In the genomic region with DNA sequence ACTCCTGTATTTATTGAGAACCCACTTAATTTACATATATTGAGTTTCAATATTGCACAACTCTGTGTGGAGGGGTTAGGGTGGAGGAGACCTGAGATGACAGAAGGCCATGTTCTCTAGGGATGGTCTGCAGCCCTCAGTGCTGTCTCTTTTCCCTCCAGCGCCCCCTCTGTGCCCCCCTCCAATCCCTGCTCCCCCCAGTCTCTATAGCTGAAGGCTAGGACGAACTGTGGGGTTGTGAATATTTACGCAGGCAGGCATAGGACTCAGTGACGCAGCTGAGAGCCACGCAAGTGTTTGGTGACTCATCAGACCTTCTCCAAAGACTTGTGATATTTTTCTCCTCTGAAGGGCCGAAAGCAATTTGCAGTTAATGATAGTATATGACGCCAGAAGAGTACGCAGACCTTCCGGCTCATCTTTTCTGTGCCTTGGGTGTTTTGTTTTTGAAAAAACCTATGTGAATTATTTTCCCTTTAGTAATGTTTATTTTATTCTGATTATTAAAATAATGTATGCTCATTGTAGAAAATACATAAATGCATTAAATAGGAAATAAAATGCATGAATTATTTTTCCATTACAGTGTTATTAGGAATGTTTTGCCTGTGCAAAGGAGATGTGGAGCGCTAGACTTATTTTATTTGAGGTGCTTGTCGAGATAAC, we compare ENCODE assay signal across 13 cellular contexts. TPM values are rescaled to one million over a fixed set of nuclear protein-coding genes. Genes with fewer than 3 reads are reported as not detected.
DNase-seq lines count a peak whose midpoint lies in the region; ATAC-seq and TF ChIP-seq lines count a peak whose summit lies in the region.
"Had no signal": no experiment of that assay in that cellular context is flagged by ENCODE, and none has a peak within 500 bp of the region (broad histone marks: within the 10 kb centered on the region; RNA-seq: fewer than 3 reads in every experiment).

No MANE protein-coding gene starts in this region.

- TF ChIP-seq CTCF in AG04449 (IDR thresholded peaks at IDR 0.05; ENCODE audit: insufficient read depth, low read length, missing control alignments): no peak

- peak; percentile 83 for DNase-seq in AG04449 (ENCODE audit: low read depth, low spot score)
- DNase-seq in HPDE6-E6E7 (ENCODE audit: extremely low spot score): peak; percentile 68
- peak; percentile 98 for DNase-seq in SK-MEL-5 (ENCODE audit: low read depth, low spot score)
- DNase-seq in iris pigment epithelial cell (ENCODE audit: low read depth): peak; percentile 88
- no peak for DNase-seq in RPMI8226
- no peak for DNase-seq in cardiac septum (ENCODE audit: low spot score)
- no peak for DNase-seq in stimulated activated CD4-positive, alpha-beta T cell treated with anti-CD3 and anti-CD28 coated beads, Interleukin-15, amount 100 ng/mL, for 24 hours
- DNase-seq: activated naive CD4-positive, alpha-beta T cell treated with anti-CD3 and anti-CD28 coated beads, Interleukin-2, amount 10 ng/mL, durations not matched to agents 7 days and 5 days; NCI-H345; sigmoid colon; WERI-Rb-1 had no signal

- intact Hi-C loops in cardiac septum (cut with DNase I): no loop called here

- peaks cover 19% of the 10 kb centered on the region for H3K4me1 Mint-ChIP-seq in stimulated activated memory B cell treated with anti-CD40 and anti-IgM and Interleukin-4, amounts not matched to agents 10 μg/mL and 1 μg/mL and 100 μg/mL, for 72 hours

- H3K4me3 Mint-ChIP-seq in stimulated activated memory B cell treated with anti-CD40 and anti-IgM and Interleukin-4, amounts not matched to agents 10 μg/mL and 1 μg/mL and 100 μg/mL, for 72 hours: no peak overlapping the region
- H3K4me3 Mint-ChIP-seq: activated naive CD4-positive, alpha-beta T cell treated with anti-CD3 and anti-CD28 coated beads, Interleukin-2, amount 10 ng/mL, durations not matched to agents 7 days and 5 days had no signal

- H3K27ac Mint-ChIP-seq in stimulated activated memory B cell treated with anti-CD40 and anti-IgM and Interleukin-4, amounts not matched to agents 10 μg/mL and 1 μg/mL and 100 μg/mL, for 72 hours: no peak overlapping the region
- H3K27ac Mint-ChIP-seq: activated naive CD4-positive, alpha-beta T cell treated with anti-CD3 and anti-CD28 coated beads, Interleukin-2, amount 10 ng/mL, durations not matched to agents 7 days and 5 days had no signal

- POLR2A ChIA-PET in AG04449 (lab: Yijun Ruan, JAX): interaction anchor here (1.3 kb wide), 1 partner anchor 9 kb away, joined by 4 read pairs; no protein-coding TSS in a partner anchor

- H3K9me3 Mint-ChIP-seq in stimulated activated memory B cell treated with anti-CD40 and anti-IgM and Interleukin-4, amounts not matched to agents 10 μg/mL and 1 μg/mL and 100 μg/mL, for 72 hours: no peaks in the 10 kb centered on the region
- H3K9me3 Mint-ChIP-seq: activated naive CD4-positive, alpha-beta T cell treated with anti-CD3 and anti-CD28 coated beads, Interleukin-2, amount 10 ng/mL, durations not matched to agents 7 days and 5 days had no signal

- in situ Hi-C loops in SK-MEL-5 (cut with HindIII; ENCODE audit: low pct_unique_long_range_greater_than_20kb, low sequenced_read_pairs): loop anchor here (25.0 kb wide), 1 partner anchor 254 kb away; no protein-coding TSS in a partner anchor

- no peak overlapping the region for H3K4me3 ChIP-seq in AG04449 (ENCODE audit: low read depth, low read length)
- H3K4me3 ChIP-seq: lung, sigmoid colon had no signal

- no peaks in the 10 kb centered on the region for H3K27me3 Mint-ChIP-seq in stimulated activated memory B cell treated with anti-CD40 and anti-IgM and Interleukin-4, amounts not matched to agents 10 μg/mL and 1 μg/mL and 100 μg/mL, for 72 hours
- H3K27me3 Mint-ChIP-seq: activated naive CD4-positive, alpha-beta T cell treated with anti-CD3 and anti-CD28 coated beads, Interleukin-2, amount 10 ng/mL, durations not matched to agents 7 days and 5 days had no signal

- CTCF ChIA-PET in AG04449 (lab: Yijun Ruan, JAX): interaction anchor here (1.0 to 3.1 kb wide), 10 partner anchors 9 to 1220 kb away, joined by 3 to 41 read pairs (median 5); no protein-coding TSS in a partner anchor

- ATAC-seq in stimulated activated memory B cell treated with anti-CD40 and anti-IgM and Interleukin-4, amounts not matched to agents 10 μg/mL and 1 μg/mL and 100 μg/mL, for 72 hours: no peak

- no peaks in the 10 kb centered on the region for H3K36me3 Mint-ChIP-seq in stimulated activated memory B cell treated with anti-CD40 and anti-IgM and Interleukin-4, amounts not matched to agents 10 μg/mL and 1 μg/mL and 100 μg/mL, for 72 hours
- H3K36me3 Mint-ChIP-seq: activated naive CD4-positive, alpha-beta T cell treated with anti-CD3 and anti-CD28 coated beads, Interleukin-2, amount 10 ng/mL, durations not matched to agents 7 days and 5 days had no signal

RNA-seq across cellular contexts. Expression of gene WDR25, which starts 32.2 kb away (rescaled TPM):
- 46.8 and 58.8 TPM in 2 replicates for total RNA-seq in SK-MEL-5 (2014; rRNA removed; shearing (Covaris generic))
- 36.1 and 47.5 TPM in 2 replicates for polyA plus RNA-seq in SK-MEL-5 (2015; cell fraction: cytosol; rRNA removed)
- polyA plus RNA-seq in SK-MEL-5 (2015; cell fraction: nucleus; rRNA removed): 13.8 and 19.3 TPM in 2 replicates
- total RNA-seq in cardiac septum: 5.8 TPM

Comparison
In these comparisons a context has a peak if more than half of its experiments do, and no peak if none do; other contexts are left out.
1. DNase-seq: peak in AG04449 (single experiment), HPDE6-E6E7 (single experiment), SK-MEL-5 (single experiment) and iris pigment epithelial cell (single experiment); none in RPMI8226 (single experiment), cardiac septum (single experiment) and stimulated activated CD4-positive, alpha-beta T cell treated with anti-CD3 and anti-CD28 coated beads, Interleukin-15, amount 100 ng/mL, for 24 hours (single experiment).